In the genomic region with DNA sequence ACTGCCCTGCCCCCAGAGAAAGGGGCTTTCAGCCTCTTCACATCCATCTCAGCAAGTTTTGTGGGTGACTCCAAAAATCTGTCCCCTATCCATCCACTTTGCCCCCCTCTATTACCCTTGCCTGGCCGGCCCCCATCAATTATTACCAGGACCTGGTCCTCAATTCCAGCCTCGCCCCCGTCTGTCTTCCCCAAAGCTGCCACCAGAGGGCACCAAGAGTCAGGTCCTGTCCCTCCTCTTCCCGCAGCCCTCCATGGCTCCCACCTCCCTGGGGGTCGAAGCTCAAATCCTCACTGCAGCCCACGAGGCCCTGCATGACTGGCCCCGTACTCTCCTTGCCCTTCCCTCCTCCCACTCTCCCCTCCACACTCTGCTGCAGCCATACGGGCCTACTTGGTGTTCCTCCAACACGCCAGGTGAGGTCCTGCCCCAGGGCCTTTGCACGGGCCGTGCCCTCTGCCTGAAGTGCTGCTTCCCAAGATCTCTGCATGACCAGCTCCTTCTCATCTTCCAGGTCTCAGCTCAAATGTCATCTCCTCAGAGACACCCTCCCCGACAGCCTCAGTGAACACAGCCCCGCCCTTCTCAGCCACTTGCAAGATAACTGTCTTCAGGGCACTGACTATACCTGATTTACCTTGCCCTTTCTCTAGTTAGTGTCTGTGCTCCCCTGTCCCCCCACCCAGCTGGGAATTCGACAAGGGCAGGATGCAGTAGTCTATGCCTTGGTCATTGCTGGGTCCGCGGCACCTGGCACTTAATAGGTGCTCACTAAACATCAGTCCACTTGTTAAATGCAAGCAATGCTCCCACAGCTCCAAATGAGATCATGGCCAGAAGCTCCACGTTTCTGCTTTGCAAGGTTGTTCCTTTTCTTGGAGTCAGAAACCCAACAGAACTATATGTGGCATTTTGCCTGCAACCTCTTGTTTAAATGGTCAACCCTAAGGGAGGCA, we compare ENCODE assay signal across 2 cellular contexts.
TF ChIP-seq lines count a peak whose summit lies in the region.

No MANE protein-coding gene starts in this region.

TF ChIP-seq in HEK293T, 16 proteins besides CTCF, POLR2A, EP300 and RAD21:
- TF ChIP-seq LEF1 (IDR thresholded peaks at IDR 0.05; ENCODE audit: borderline replicate concordance) (no peak), NFRKB (IDR thresholded peaks at IDR 0.05) (no peak), BHLHE40 (IDR thresholded peaks at IDR 0.05; ENCODE audit: borderline replicate concordance) (no peak), L3MBTL2 (conservative IDR thresholded peaks at IDR 0.05) (no peak; the same call in 1 of the 2 replicates), ARNT (IDR thresholded peaks at IDR 0.05) (no peak)
- TF ChIP-seq, protein P1, sequence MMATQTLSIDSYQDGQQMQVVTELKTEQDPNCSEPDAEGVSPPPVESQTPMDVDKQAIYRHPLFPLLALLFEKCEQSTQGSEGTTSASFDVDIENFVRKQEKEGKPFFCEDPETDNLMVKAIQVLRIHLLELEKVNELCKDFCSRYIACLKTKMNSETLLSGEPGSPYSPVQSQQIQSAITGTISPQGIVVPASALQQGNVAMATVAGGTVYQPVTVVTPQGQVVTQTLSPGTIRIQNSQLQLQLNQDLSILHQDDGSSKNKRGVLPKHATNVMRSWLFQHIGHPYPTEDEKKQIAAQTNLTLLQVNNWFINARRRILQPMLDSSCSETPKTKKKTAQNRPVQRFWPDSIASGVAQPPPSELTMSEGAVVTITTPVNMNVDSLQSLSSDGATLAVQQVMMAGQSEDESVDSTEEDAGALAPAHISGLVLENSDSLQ (IDR thresholded peaks at IDR 0.05), result no peak

TF ChIP-seq in HepG2, 621 proteins besides CTCF, POLR2A, EP300 and RAD21 (continues in another document):
- no peak for TF ChIP-seq TP53 (CRISPR knock-in tag; conservative IDR thresholded peaks at IDR 0.05)
- TF ChIP-seq, protein P2, sequence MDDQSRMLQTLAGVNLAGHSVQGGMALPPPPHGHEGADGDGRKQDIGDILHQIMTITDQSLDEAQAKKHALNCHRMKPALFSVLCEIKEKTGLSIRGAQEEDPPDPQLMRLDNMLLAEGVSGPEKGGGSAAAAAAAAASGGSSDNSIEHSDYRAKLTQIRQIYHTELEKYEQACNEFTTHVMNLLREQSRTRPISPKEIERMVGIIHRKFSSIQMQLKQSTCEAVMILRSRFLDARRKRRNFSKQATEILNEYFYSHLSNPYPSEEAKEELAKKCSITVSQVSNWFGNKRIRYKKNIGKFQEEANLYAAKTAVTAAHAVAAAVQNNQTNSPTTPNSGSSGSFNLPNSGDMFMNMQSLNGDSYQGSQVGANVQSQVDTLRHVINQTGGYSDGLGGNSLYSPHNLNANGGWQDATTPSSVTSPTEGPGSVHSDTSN (CRISPR knock-in tag; IDR thresholded peaks at IDR 0.05; ENCODE audit: borderline replicate concordance), result no peak
- no peak; the same call in 1 of the 2 replicates for TF ChIP-seq HNF4G (IDR thresholded peaks at IDR 0.05; ENCODE audit: borderline replicate concordance, low read depth, low read length)
- TF ChIP-seq HNF4G (CRISPR knock-in tag; IDR thresholded peaks at IDR 0.05; ENCODE audit: borderline replicate concordance, low read depth), result no peak
- no peak; the same call in 1 of the 2 replicates for TF ChIP-seq ZNF709 (CRISPR knock-in tag; IDR thresholded peaks at IDR 0.05)
- TF ChIP-seq, protein P3, sequence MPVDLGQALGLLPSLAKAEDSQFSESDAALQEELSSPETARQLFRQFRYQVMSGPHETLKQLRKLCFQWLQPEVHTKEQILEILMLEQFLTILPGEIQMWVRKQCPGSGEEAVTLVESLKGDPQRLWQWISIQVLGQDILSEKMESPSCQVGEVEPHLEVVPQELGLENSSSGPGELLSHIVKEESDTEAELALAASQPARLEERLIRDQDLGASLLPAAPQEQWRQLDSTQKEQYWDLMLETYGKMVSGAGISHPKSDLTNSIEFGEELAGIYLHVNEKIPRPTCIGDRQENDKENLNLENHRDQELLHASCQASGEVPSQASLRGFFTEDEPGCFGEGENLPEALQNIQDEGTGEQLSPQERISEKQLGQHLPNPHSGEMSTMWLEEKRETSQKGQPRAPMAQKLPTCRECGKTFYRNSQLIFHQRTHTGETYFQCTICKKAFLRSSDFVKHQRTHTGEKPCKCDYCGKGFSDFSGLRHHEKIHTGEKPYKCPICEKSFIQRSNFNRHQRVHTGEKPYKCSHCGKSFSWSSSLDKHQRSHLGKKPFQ (CRISPR knock-in tag; IDR thresholded peaks at IDR 0.05; ENCODE audit: insufficient replicate concordance), result no peak
- TF ChIP-seq GATAD2A (CRISPR knock-in tag; IDR thresholded peaks at IDR 0.05), result no peak
- no peak for TF ChIP-seq YY1 (IDR thresholded peaks at IDR 0.05; ENCODE audit: insufficient read depth, insufficient replicate concordance, low read depth, low read length)
- no peak for TF ChIP-seq STAT5B (CRISPR knock-in tag; IDR thresholded peaks at IDR 0.05)
- TF ChIP-seq, protein P4, sequence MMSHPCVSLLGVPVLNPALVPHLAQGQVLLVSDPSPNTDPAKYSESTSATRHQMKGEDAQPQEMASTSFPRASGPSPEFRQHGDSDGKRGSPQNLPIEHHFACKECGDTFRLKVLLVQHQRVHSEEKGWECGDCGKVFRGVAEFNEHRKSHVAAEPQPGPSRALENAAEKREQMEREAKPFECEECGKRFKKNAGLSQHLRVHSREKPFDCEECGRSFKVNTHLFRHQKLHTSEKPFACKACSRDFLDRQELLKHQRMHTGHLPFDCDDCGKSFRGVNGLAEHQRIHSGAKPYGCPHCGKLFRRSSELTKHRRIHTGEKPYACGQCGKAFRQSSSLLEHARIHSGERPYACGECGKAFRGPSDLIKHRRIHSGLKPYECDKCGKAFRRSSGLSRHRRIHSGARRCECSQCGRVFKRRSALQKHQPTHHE (CRISPR knock-in tag; IDR thresholded peaks at IDR 0.05; ENCODE audit: borderline replicate concordance), result no peak
- no peak for TF ChIP-seq HMG20A (CRISPR knock-in tag; IDR thresholded peaks at IDR 0.05; ENCODE audit: borderline replicate concordance)
- TF ChIP-seq, protein P5, sequence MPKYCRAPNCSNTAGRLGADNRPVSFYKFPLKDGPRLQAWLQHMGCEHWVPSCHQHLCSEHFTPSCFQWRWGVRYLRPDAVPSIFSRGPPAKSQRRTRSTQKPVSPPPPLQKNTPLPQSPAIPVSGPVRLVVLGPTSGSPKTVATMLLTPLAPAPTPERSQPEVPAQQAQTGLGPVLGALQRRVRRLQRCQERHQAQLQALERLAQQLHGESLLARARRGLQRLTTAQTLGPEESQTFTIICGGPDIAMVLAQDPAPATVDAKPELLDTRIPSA (CRISPR knock-in tag; IDR thresholded peaks at IDR 0.05; ENCODE audit: borderline replicate concordance), result no peak
- TF ChIP-seq RBM22 (optimal IDR thresholded peaks at IDR 0.05; ENCODE audit: low read length), result no peak
- no peak for TF ChIP-seq ZNF777 (CRISPR knock-in tag; IDR thresholded peaks at IDR 0.05)
- TF ChIP-seq, protein P6, sequence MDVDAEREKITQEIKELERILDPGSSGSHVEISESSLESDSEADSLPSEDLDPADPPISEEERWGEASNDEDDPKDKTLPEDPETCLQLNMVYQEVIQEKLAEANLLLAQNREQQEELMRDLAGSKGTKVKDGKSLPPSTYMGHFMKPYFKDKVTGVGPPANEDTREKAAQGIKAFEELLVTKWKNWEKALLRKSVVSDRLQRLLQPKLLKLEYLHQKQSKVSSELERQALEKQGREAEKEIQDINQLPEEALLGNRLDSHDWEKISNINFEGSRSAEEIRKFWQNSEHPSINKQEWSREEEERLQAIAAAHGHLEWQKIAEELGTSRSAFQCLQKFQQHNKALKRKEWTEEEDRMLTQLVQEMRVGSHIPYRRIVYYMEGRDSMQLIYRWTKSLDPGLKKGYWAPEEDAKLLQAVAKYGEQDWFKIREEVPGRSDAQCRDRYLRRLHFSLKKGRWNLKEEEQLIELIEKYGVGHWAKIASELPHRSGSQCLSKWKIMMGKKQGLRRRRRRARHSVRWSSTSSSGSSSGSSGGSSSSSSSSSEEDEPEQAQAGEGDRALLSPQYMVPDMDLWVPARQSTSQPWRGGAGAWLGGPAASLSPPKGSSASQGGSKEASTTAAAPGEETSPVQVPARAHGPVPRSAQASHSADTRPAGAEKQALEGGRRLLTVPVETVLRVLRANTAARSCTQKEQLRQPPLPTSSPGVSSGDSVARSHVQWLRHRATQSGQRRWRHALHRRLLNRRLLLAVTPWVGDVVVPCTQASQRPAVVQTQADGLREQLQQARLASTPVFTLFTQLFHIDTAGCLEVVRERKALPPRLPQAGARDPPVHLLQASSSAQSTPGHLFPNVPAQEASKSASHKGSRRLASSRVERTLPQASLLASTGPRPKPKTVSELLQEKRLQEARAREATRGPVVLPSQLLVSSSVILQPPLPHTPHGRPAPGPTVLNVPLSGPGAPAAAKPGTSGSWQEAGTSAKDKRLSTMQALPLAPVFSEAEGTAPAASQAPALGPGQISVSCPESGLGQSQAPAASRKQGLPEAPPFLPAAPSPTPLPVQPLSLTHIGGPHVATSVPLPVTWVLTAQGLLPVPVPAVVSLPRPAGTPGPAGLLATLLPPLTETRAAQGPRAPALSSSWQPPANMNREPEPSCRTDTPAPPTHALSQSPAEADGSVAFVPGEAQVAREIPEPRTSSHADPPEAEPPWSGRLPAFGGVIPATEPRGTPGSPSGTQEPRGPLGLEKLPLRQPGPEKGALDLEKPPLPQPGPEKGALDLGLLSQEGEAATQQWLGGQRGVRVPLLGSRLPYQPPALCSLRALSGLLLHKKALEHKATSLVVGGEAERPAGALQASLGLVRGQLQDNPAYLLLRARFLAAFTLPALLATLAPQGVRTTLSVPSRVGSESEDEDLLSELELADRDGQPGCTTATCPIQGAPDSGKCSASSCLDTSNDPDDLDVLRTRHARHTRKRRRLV (CRISPR knock-in tag; IDR thresholded peaks at IDR 0.05), result no peak
- no peak for TF ChIP-seq RBAK (CRISPR knock-in tag; IDR thresholded peaks at IDR 0.05)
- TF ChIP-seq, protein P7, sequence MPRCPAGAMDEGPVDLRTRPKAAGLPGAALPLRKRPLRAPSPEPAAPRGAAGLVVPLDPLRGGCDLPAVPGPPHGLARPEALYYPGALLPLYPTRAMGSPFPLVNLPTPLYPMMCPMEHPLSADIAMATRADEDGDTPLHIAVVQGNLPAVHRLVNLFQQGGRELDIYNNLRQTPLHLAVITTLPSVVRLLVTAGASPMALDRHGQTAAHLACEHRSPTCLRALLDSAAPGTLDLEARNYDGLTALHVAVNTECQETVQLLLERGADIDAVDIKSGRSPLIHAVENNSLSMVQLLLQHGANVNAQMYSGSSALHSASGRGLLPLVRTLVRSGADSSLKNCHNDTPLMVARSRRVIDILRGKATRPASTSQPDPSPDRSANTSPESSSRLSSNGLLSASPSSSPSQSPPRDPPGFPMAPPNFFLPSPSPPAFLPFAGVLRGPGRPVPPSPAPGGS (CRISPR knock-in tag; IDR thresholded peaks at IDR 0.05), result no peak
- no peak for TF ChIP-seq ZEB1 (IDR thresholded peaks at IDR 0.05; ENCODE audit: insufficient replicate concordance, low read depth)
- TF ChIP-seq U2AF1 (optimal IDR thresholded peaks at IDR 0.05; ENCODE audit: low read depth, low read length), result peak; percentile 39
- TF ChIP-seq SRSF4 (IDR thresholded peaks at IDR 0.05; ENCODE audit: low read depth, low read length, poor library complexity, severe bottlenecking), result no peak
- no peak for TF ChIP-seq SKI (IDR thresholded peaks at IDR 0.05; ENCODE audit: partially characterized antibody)
- no peak for TF ChIP-seq MXI1 (IDR thresholded peaks at IDR 0.05; ENCODE audit: borderline replicate concordance, low read depth, low read length)
- TF ChIP-seq, protein P8, sequence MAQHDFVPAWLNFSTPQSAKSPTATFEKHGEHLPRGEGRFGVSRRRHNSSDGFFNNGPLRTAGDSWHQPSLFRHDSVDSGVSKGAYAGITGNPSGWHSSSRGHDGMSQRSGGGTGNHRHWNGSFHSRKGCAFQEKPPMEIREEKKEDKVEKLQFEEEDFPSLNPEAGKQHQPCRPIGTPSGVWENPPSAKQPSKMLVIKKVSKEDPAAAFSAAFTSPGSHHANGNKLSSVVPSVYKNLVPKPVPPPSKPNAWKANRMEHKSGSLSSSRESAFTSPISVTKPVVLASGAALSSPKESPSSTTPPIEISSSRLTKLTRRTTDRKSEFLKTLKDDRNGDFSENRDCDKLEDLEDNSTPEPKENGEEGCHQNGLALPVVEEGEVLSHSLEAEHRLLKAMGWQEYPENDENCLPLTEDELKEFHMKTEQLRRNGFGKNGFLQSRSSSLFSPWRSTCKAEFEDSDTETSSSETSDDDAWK (CRISPR knock-in tag; IDR thresholded peaks at IDR 0.05), result no peak
- no peak for TF ChIP-seq BRD4 (CRISPR knock-in tag; IDR thresholded peaks at IDR 0.05)
- TF ChIP-seq, protein P9, sequence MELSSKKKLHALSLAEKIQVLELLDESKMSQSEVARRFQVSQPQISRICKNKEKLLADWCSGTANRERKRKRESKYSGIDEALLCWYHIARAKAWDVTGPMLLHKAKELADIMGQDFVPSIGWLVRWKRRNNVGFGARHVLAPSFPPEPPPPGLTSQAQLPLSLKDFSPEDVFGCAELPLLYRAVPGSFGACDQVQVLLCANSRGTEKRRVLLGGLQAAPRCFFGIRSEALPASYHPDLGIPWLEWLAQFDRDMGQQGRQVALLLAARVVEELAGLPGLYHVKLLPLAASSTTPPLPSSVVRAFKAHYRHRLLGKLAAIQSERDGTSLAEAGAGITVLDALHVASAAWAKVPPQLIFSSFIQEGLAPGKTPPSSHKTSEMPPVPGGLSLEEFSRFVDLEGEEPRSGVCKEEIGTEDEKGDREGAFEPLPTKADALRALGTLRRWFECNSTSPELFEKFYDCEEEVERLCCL (CRISPR knock-in tag; IDR thresholded peaks at IDR 0.05; ENCODE audit: borderline replicate concordance), result no peak
- TF ChIP-seq NAIF1 (CRISPR knock-in tag; IDR thresholded peaks at IDR 0.05; ENCODE audit: borderline replicate concordance), result no peak
- TF ChIP-seq ZNF501 (CRISPR knock-in tag; IDR thresholded peaks at IDR 0.05), result 0 out of 2 replicates have a peak, but pooled peaks have one; percentile 25
- TF ChIP-seq ZNF484 (CRISPR knock-in tag; IDR thresholded peaks at IDR 0.05; ENCODE audit: borderline replicate concordance, low read depth), result no peak
- no peak for TF ChIP-seq KLF6 (CRISPR knock-in tag; IDR thresholded peaks at IDR 0.05)
- no peak for TF ChIP-seq NR1H2 (CRISPR knock-in tag; IDR thresholded peaks at IDR 0.05; ENCODE audit: borderline replicate concordance, low read depth)
- TF ChIP-seq MED13 (CRISPR knock-in tag; IDR thresholded peaks at IDR 0.05), result no peak
- TF ChIP-seq ATF7-NPFF (CRISPR knock-in tag; IDR thresholded peaks at IDR 0.05; ENCODE audit: low read depth), result no peak
- TF ChIP-seq STAG1 (CRISPR knock-in tag; IDR thresholded peaks at IDR 0.05), result peak; percentile 77
- TF ChIP-seq EHMT2 (IDR thresholded peaks at IDR 0.05; ENCODE audit: borderline replicate concordance, low read depth, low read length), result no peak
- TF ChIP-seq ZNF556 (CRISPR knock-in tag; IDR thresholded peaks at IDR 0.05; ENCODE audit: borderline replicate concordance), result peak; percentile 53; the same call in 1 of the 2 replicates
- TF ChIP-seq, protein P10, sequence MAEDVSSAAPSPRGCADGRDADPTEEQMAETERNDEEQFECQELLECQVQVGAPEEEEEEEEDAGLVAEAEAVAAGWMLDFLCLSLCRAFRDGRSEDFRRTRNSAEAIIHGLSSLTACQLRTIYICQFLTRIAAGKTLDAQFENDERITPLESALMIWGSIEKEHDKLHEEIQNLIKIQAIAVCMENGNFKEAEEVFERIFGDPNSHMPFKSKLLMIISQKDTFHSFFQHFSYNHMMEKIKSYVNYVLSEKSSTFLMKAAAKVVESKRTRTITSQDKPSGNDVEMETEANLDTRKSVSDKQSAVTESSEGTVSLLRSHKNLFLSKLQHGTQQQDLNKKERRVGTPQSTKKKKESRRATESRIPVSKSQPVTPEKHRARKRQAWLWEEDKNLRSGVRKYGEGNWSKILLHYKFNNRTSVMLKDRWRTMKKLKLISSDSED (CRISPR knock-in tag; IDR thresholded peaks at IDR 0.05), result no peak
- TF ChIP-seq PRPF4 (IDR thresholded peaks at IDR 0.05; ENCODE audit: low read depth, low read length, poor library complexity, severe bottlenecking), result no peak
- TF ChIP-seq, protein P11, sequence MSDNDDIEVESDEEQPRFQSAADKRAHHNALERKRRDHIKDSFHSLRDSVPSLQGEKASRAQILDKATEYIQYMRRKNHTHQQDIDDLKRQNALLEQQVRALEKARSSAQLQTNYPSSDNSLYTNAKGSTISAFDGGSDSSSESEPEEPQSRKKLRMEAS (IDR thresholded peaks at IDR 0.05), result peak; percentile 44
